ENCODE assay signal across 8 cellular contexts in genomic region chr9:35748858-35749514, GRCh38. TPM values are rescaled to one million over a fixed set of nuclear protein-coding genes. Genes with fewer than 3 reads are reported as not detected.
DNase-seq lines count a peak whose midpoint lies in the region; ATAC-seq, FAIRE-seq and TF ChIP-seq lines count a peak whose summit lies in the region.

Gene GBA2, minus strand, starts transcription at chr9:35749228. Its CDS starts 524 bp downstream, at chr9:35748704.
Gene RGP1, plus strand, starts transcription at chr9:35749287. Its CDS starts 469 bp downstream, at chr9:35749756.

- peaks cover 48% of the 10 kb centered on the region for H4K20me1 ChIP-seq in astrocyte (ENCODE audit: insufficient read depth, low read length)

- peak within 1 kb of the TSS; percentile 95 for H3K4me2 ChIP-seq in astrocyte (ENCODE audit: low read length)

- no peak; the same call in 1 of the 2 replicates for TF ChIP-seq POLR2A in GM12891 (IDR thresholded peaks at IDR 0.05; ENCODE audit: low read depth, low read length)
- TF ChIP-seq POLR2A in NB4 (IDR thresholded peaks at IDR 0.05; ENCODE audit: extremely low read depth, insufficient read length) = peak; percentile 41
- peak; percentile 66 for TF ChIP-seq POLR2A in prostate gland (IDR thresholded peaks at IDR 0.05)

- H3K36me3 ChIP-seq in astrocyte (ENCODE audit: insufficient read depth, low read length) (peaks cover 28% of the 10 kb centered on the region), prostate gland (peaks cover 5 to 11% of the 10 kb centered on the region in 2 donors)

- H3K27me3 Mint-ChIP-seq in astrocyte (ENCODE audit: low read depth, unreplicated experiment) = no peaks in the 10 kb centered on the region

- peak within 1 kb of the TSS; percentile 95 for H3K4me3 Mint-ChIP-seq in astrocyte (ENCODE audit: unreplicated experiment)

- H3K9me3 ChIP-seq in astrocyte (ENCODE audit: insufficient read depth, low read depth, low read length) = no peaks in the 10 kb centered on the region
- H3K9me3 ChIP-seq in right cardiac atrium (ENCODE audit: control insufficient read depth, low read length) = no peaks in the 10 kb centered on the region
- H3K9me3 ChIP-seq in prostate gland = no peaks in the 10 kb centered on the region

- peaks cover 22% of the 10 kb centered on the region for H3K4me1 Mint-ChIP-seq in astrocyte (ENCODE audit: low read depth, unreplicated experiment)

- WGBS in right cardiac atrium = under 1% methylated on average over 69 of the region's 69 CpGs
- under 1% methylated on average over 36 of the region's 69 CpGs for WGBS in prostate gland

- H3K79me2 ChIP-seq in astrocyte (ENCODE audit: insufficient read depth, low read length) = peaks cover 65% of the 10 kb centered on the region

- H3K27ac ChIP-seq in astrocyte (ENCODE audit: low read depth, low read length) (peak within 1 kb of the TSS; percentile 63), right cardiac atrium (ENCODE audit: low read length) (peak within 1 kb of the TSS; percentile 98), prostate gland (peak within 1 kb of the TSS; percentile 80 to 88)

- DNase-seq in GM12891 (ENCODE audit: insufficient read length, low spot score) = peak; percentile 81
- DNase-seq in NB4 (ENCODE audit: low read depth) = peak; percentile 75
- DNase-seq in T-helper 2 cell = peak; percentile 42 to 77 (median 61)
- peak; percentile 47 for DNase-seq in astrocyte (ENCODE audit: low read depth)
- DNase-seq in right cardiac atrium = peak; percentile 87 to 94 (median 93)
- peak; percentile 76 for DNase-seq in prostate gland (ENCODE audit: low spot score)
- DNase-seq in NCI-H1048 (lab: John Stamatoyannopoulos, UW) = no peak

- H3K27ac Mint-ChIP-seq in astrocyte (ENCODE audit: unreplicated experiment) = peak within 1 kb of the TSS; percentile 79

- FAIRE-seq in GM12891 (lab: Jason Lieb, UNC) = peak; percentile 71
- no peak for FAIRE-seq in astrocyte (lab: Jason Lieb, UNC)

- ATAC-seq in HG02588 (IDR thresholded peaks at IDR 0.05; ENCODE audit: unreplicated experiment) (peak; percentile 78), right cardiac atrium (peak; percentile 89 to 92)

- H3K4me3 ChIP-seq in NB4 (ENCODE audit: low read depth, low read length) (peak within 1 kb of the TSS; percentile 84), astrocyte (ENCODE audit: insufficient read depth, low read depth, low read length) (peak within 1 kb of the TSS; percentile 92), right cardiac atrium (ENCODE audit: low read length) (peak within 1 kb of the TSS; percentile 98), prostate gland (peak within 1 kb of the TSS; percentile 72 to 89)

- H3K9me3 Mint-ChIP-seq in astrocyte (ENCODE audit: unreplicated experiment) = no peaks in the 10 kb centered on the region

- H3K36me3 Mint-ChIP-seq in astrocyte (ENCODE audit: low read depth, unreplicated experiment) = peaks cover 29% of the 10 kb centered on the region

- H3K9ac ChIP-seq in astrocyte (ENCODE audit: low read length) = peak within 1 kb of the TSS; percentile 93

- H3K4me1 ChIP-seq in astrocyte (ENCODE audit: insufficient read depth, low read length) (peaks cover 27% of the 10 kb centered on the region), right cardiac atrium (ENCODE audit: control insufficient read depth, insufficient read depth, low read length) (peaks cover 13% of the 10 kb centered on the region), prostate gland (replicated peaks) (peaks cover 21% of the 10 kb centered on the region)

- TF ChIP-seq CTCF in NB4 (IDR thresholded peaks at IDR 0.05; ENCODE audit: low read depth, low read length) (no peak), astrocyte (IDR thresholded peaks at IDR 0.05; ENCODE audit: insufficient read depth, low read depth, low read length) (no peak), prostate gland (IDR thresholded peaks at IDR 0.05) (peak in 1 of 4 experiments; percentile 15)

- peak within 1 kb of the TSS; percentile 91 for H2AFZ ChIP-seq in astrocyte (ENCODE audit: low read depth, low read length)

- H3K27me3 ChIP-seq in astrocyte (ENCODE audit: insufficient read depth, low read length) = no peaks in the 10 kb centered on the region
- no peaks in the 10 kb centered on the region for H3K27me3 ChIP-seq in right cardiac atrium (ENCODE audit: control insufficient read depth, insufficient read depth)
- no peaks in the 10 kb centered on the region for H3K27me3 ChIP-seq in prostate gland (replicated peaks; ENCODE audit: insufficient read depth)

- intact Hi-C loops in right cardiac atrium (cut with DNase I) (loop anchor here in 1 of 4 donors (5.0 kb wide), 1 partner anchor 92 kb away; the partner anchor contains the start of genes CCDC107 and RMRP), prostate gland (cut with DNase I) (no loop called here)

TF ChIP-seq in GM12891, 5 proteins besides CTCF, POLR2A, EP300 and RAD21:
- TF ChIP-seq PAX5 (IDR thresholded peaks at IDR 0.05; ENCODE audit: insufficient read depth, low read length, severe bottlenecking) = peak; percentile 3
- no peak for TF ChIP-seq SPI1 (IDR thresholded peaks at IDR 0.05; ENCODE audit: low read depth, low read length)

RNA-seq across cellular contexts. Expression of gene GBA2, which starts in this region (rescaled TPM):
- 25.5 TPM for polyA plus RNA-seq in GM12891 (2012; ENCODE audit: low read depth, missing spikeins)
- total RNA-seq in astrocyte = 38.3 and 42.5 TPM in 2 replicates
- 100 to 1,000 TPM in 2 of 4 donors, 10 to 100 TPM in 2; 93.7 to 117 (median 102) TPM for total RNA-seq in right cardiac atrium
- 70.3 TPM for polyA plus RNA-seq in right cardiac atrium
- 10 to 100 TPM; 48.5 to 55.4 TPM for total RNA-seq in prostate gland

RNA-seq across cellular contexts. Expression of gene RGP1, which starts in this region (rescaled TPM):
- polyA plus RNA-seq in GM12891 (2012; ENCODE audit: low read depth, missing spikeins) = 5.0 TPM
- 27.2 and 30.0 TPM in 2 replicates for total RNA-seq in astrocyte
- total RNA-seq in right cardiac atrium = 10 to 100 TPM; 25.7 to 35.0 (median 30.4) TPM
- 17.7 TPM for polyA plus RNA-seq in right cardiac atrium
- 10 to 100 TPM; 19.4 to 30.3 TPM for total RNA-seq in prostate gland
